In the genomic region with DNA sequence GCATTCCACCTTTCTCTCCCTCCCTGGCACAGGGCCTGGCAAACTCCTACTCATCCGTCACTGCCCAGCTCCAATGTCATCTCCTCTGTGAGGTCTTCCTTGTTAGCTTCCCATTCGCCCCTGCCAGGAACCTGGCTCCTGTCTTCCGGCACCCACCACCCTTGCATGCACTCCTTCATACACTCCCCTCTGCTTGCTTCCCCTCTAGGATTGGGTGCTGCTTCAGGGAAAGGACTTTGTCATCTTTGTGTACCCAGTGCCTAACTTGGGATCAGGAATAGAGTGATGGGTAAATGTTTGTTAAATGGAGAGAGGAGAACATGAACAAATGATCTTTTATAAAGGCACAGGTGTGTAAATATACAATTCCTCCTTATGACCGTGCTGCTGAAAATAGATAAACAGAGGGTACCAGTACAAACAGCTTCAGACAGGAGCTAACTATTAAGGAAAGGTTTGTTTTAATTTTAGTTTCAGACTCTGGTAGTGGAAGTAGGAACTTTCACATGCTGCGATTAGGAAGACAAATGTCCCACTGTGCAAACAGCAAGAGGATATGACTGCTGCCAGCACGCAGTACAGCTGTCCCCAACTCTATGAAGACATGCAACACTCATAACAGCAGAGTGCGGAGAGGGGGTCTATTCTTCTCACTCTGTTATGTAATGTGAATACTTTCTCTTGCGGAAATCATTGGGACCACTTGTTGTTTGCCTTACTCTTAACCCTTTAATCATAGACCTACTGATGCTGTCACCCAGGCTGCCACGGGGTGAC, we compare ENCODE assay signal across 8 cellular contexts.
DNase-seq lines count a peak whose midpoint lies in the region; ATAC-seq and TF ChIP-seq lines count a peak whose summit lies in the region.

No MANE protein-coding gene starts in this region.

- peak overlapping the region; percentile 0 for H3K27ac Mint-ChIP-seq in activated CD4-positive, alpha-beta T cell treated with anti-CD3 and anti-CD28 coated beads for 36 hours

- no peaks in the 10 kb centered on the region for H3K9me3 Mint-ChIP-seq in activated CD4-positive, alpha-beta T cell treated with anti-CD3 and anti-CD28 coated beads for 36 hours (ENCODE audit: low read depth)

- H3K36me3 Mint-ChIP-seq in activated CD4-positive, alpha-beta T cell treated with anti-CD3 and anti-CD28 coated beads for 36 hours (ENCODE audit: low read depth), result no peaks in the 10 kb centered on the region

- CTCF ChIA-PET in activated CD4-positive, alpha-beta T cell treated with anti-CD3 and anti-CD28 coated beads for 36 hours (lab: Charles Lee), result interaction anchor here (0.5 to 1.6 kb wide), 5 partner anchors 12 to 148 kb away, joined by 3 read pairs; no protein-coding TSS in a partner anchor

- TF ChIP-seq CTCF in dorsolateral prefrontal cortex (IDR thresholded peaks at IDR 0.05 in 54 of 56, conservative IDR thresholded peaks at IDR 0.05 in 2 of 56; ENCODE audit: low read depth in 1 of 56, partially characterized antibody in 56 of 56), result peak in 4 of 56 donors; percentile 5 to 22 (median 13)

- no peak for DNase-seq in activated CD4-positive, alpha-beta T cell treated with anti-CD3 and anti-CD28 coated beads for 36 hours
- no peak for DNase-seq in activated CD4-positive, alpha-beta T cell treated with anti-CD3 and anti-CD28 coated beads, Interleukin-2, amount 50 U/mL, for 4 hours
- peak; percentile 91 for DNase-seq in NCI-H345 (lab: John Stamatoyannopoulos, UW)
- peak in 1 of 10 donors; percentile 67 for DNase-seq in dorsolateral prefrontal cortex
- DNase-seq in stimulated activated naive CD8-positive, alpha-beta T cell treated with anti-CD3 and anti-CD28 coated beads, Interleukin-15, Interleukin-2, amounts not matched to agents 100 U/mL and 50 U/mL, for 24 hours, result no peak
- DNase-seq in T1000 (lab: John Stamatoyannopoulos, UW), result no peak
- DNase-seq in stimulated activated CD4-positive, alpha-beta T cell treated with anti-CD3 and anti-CD28 coated beads, Interleukin-2, amount 100 ng/mL, for 24 hours, result no peak
- no peak for DNase-seq in activated CD4-positive, alpha-beta T cell treated with anti-CD3 and anti-CD28 coated beads for 4 hours

- H3K4me3 ChIP-seq in dorsolateral prefrontal cortex, result peak overlapping the region in 27 of 59 donors; percentile 0 to 35 (median 21)

- H3K27me3 ChIP-seq in dorsolateral prefrontal cortex, result no peaks in the 10 kb centered on the region

- no peak overlapping the region for H3K4me3 Mint-ChIP-seq in activated CD4-positive, alpha-beta T cell treated with anti-CD3 and anti-CD28 coated beads for 36 hours

- no peaks in the 10 kb centered on the region for H3K27me3 Mint-ChIP-seq in activated CD4-positive, alpha-beta T cell treated with anti-CD3 and anti-CD28 coated beads for 36 hours

- H3K27ac ChIP-seq in dorsolateral prefrontal cortex, result peak overlapping the region in 57 of 59 donors; percentile 5 to 100 (median 73)

- peak; percentile 36 for ATAC-seq in activated CD4-positive, alpha-beta T cell treated with anti-CD3 and anti-CD28 coated beads for 36 hours
- ATAC-seq in stimulated activated naive CD8-positive, alpha-beta T cell treated with anti-CD3 and anti-CD28 coated beads, Interleukin-15, Interleukin-2, amounts not matched to agents 100 U/mL and 50 U/mL, for 24 hours, result peak; percentile 35

- peaks cover 16% of the 10 kb centered on the region for H3K4me1 Mint-ChIP-seq in activated CD4-positive, alpha-beta T cell treated with anti-CD3 and anti-CD28 coated beads for 36 hours

- intact Hi-C loops in activated CD4-positive, alpha-beta T cell treated with anti-CD3 and anti-CD28 coated beads for 36 hours (cut with DNase I, micrococcal nuclease), result no loop called here
- intact Hi-C loops in dorsolateral prefrontal cortex (cut with DNase I), result no loop called here

- POLR2A ChIA-PET in activated CD4-positive, alpha-beta T cell treated with anti-CD3 and anti-CD28 coated beads for 36 hours (lab: Charles Lee), result no interaction called here
